8 cellular contexts compared by ENCODE assay signal in the genomic region with DNA sequence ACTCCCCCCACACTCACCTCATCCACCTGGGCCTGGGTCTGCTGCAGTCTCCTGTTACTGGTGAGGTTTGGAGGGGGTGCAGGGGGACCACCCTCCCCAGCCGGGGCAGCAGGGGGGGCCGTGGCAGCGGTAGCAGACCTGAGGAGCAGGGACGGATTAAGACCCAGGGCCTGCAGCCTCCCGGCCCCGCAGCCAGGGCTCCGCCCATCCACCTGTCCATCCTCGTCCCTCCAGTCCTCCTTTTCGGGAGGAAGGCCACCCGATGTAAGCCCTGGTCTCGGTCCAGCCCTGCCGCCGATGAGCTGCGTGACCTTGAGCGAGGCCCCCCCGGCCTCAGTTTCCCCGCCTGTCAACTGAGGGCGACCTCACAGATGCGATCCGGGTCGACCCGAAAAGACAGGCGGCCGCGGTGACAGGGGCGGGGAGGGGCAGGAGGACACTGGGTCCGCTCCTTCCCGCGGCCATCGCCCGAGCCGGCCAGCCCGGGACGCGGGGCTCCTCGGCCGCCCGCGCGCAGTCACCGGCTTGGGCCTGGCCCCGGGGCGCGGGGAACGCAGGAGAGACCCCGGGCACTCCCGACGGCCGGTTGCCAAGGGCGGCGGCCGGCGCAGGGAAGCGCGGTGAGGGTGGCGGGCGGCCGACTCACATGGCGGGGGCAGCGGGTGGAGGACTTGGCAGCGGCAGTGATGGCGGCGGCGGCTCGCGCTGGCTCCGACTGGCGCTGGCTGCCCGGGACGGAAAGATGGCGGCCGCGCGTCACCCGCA. TPM values are rescaled to one million over a fixed set of nuclear protein-coding genes. Genes with fewer than 3 reads are reported as not detected.
DNase-seq lines count a peak whose midpoint lies in the region; ATAC-seq and TF ChIP-seq lines count a peak whose summit lies in the region.

A gene with protein sequence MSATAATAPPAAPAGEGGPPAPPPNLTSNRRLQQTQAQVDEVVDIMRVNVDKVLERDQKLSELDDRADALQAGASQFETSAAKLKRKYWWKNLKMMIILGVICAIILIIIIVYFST (minus strand): TSS at position 717 of the 765 bp plus-strand sequence. CDS start 69 bp downstream, at position 648.

- peak; percentile 88 for DNase-seq in GM10266 (ENCODE audit: extremely low spot score)
- DNase-seq in SW480 (ENCODE audit: low spot score): peak; percentile 56
- peak; percentile 75 to 87 (median 82) for DNase-seq in adrenal gland
- DNase-seq in left ventricle myocardium superior: peak; percentile 93
- peak; percentile 89 to 93 for DNase-seq in psoas muscle
- no peak for DNase-seq in DMS153 treated with DMSO at 0.1 percent for 48 hours (lab: John Stamatoyannopoulos, UW; ENCODE audit: unreplicated experiment)
- DNase-seq in HuH-7.5 (ENCODE audit: low spot score): no peak

- intact Hi-C loops in adrenal gland (cut with DNase I) (no loop called here), left ventricle myocardium superior (cut with micrococcal nuclease) (no loop called here), psoas muscle (cut with DNase I) (no loop called here)

- H3K27me3 ChIP-seq in adrenal gland (no peaks in the 10 kb centered on the region), psoas muscle (ENCODE audit: insufficient read depth in 3 of 3, low read length in 2 of 3) (no peaks in the 10 kb centered on the region)

- H3K9me3 ChIP-seq in adrenal gland (replicated peaks in 1 of 3) (no peaks in the 10 kb centered on the region), psoas muscle (no peaks in the 10 kb centered on the region)

- ATAC-seq in HG03432 (IDR thresholded peaks at IDR 0.05; ENCODE audit: unreplicated experiment): peak; percentile 42
- ATAC-seq in left ventricle myocardium superior: peak; percentile 59
- ATAC-seq in psoas muscle: peak; percentile 47 to 66 (median 58)

- peak; percentile 76 to 79 for TF ChIP-seq POLR2A in adrenal gland (IDR thresholded peaks at IDR 0.05)

- H3K36me3 ChIP-seq in adrenal gland (replicated peaks in 1 of 2) (peaks cover 0 to 20% of the 10 kb centered on the region in 2 donors), psoas muscle (ENCODE audit: insufficient read depth in 1 of 2, low read depth in 1 of 2) (peaks cover 0 to 26% of the 10 kb centered on the region in 2 donors)

- TF ChIP-seq CTCF in GM10266 (IDR thresholded peaks at IDR 0.05; ENCODE audit: control insufficient read depth, insufficient read depth, low read depth, missing control alignments) (no peak), adrenal gland (IDR thresholded peaks at IDR 0.05) (peak in 4 of 6 experiments; percentile 14 to 23 (median 21)), psoas muscle (IDR thresholded peaks at IDR 0.05) (no peak)

- 0% methylated on average over 2 to 75 of the region's 75 CpGs for WGBS in adrenal gland, 4 donors
- WGBS in psoas muscle, 3 donors: 0% methylated on average over 48 to 75 of the region's 75 CpGs

- H3K4me3 ChIP-seq in adrenal gland: peak within 1 kb of the TSS; percentile 88 to 100 (median 98)
- H3K4me3 ChIP-seq in psoas muscle: peak within 1 kb of the TSS; percentile 99

- H3K4me1 ChIP-seq in adrenal gland (replicated peaks in 1 of 2) (peaks cover 31 to 48% of the 10 kb centered on the region in 2 donors), psoas muscle (peaks cover 38% of the 10 kb centered on the region)

- H3K27ac ChIP-seq in adrenal gland: peak within 1 kb of the TSS; percentile 97 to 100 (median 99)
- H3K27ac ChIP-seq in psoas muscle: peak within 1 kb of the TSS; percentile 100

RNA-seq across cellular contexts. Expression of the gene that starts here (rescaled TPM):
- total RNA-seq in adrenal gland (100 to 1,000 TPM in 2 of 8 donors, 10 to 100 TPM in 6; 18.8 to 139 (median 61.5) TPM), left ventricle myocardium superior (62.3 TPM), psoas muscle (10 to 100 TPM; 39.7 to 59.2 (median 49.8) TPM)
- polyA plus RNA-seq in adrenal gland (100 to 1,000 TPM in 1 of 3 donors, 10 to 100 TPM in 2; 65.8 to 206 (median 81.2) TPM), psoas muscle (10 to 100 TPM; 33.2 to 49.5 (median 35.2) TPM)

Comparison
In these comparisons a context has a peak if more than half of its experiments do, and no peak if none do; other contexts are left out.
1. DNase-seq: peak in GM10266 (single experiment), SW480 (single experiment), adrenal gland (7 of 7), left ventricle myocardium superior (single experiment) and psoas muscle (2 of 2); none in DMS153 treated with DMSO at 0.1 percent for 48 hours (single experiment) and HuH-7.5 (single experiment).
2. CTCF ChIP-seq: peak in adrenal gland (4 of 6); none in GM10266 (single experiment) and psoas muscle (single experiment).
3. Peak in every context shown above with its lines, with median percentiles within 50 percentile points of each other: ATAC-seq.